In the genomic region with DNA sequence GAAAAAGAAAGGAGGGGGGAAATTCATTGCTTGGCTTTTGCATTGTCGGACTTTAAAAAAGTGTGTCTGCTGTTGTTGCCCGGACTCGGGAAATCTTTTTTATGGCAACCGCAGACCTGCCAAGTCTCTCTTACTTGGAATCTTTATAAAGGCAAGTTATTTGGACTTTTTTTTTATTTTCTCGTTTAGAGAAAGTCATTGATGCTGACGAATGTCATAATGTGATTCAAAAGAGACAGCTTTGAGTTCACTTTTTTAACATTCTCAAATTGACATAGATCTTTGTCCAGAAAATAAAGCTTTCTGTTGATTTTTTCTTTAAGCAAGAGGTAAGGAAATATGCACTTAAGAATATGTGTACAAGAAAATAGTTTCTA, we compare ENCODE assay signal across 9 cellular contexts. TPM values are rescaled to one million over a fixed set of nuclear protein-coding genes. Genes with fewer than 3 reads are reported as not detected.
DNase-seq lines count a peak whose midpoint lies in the region; ATAC-seq, FAIRE-seq and TF ChIP-seq lines count a peak whose summit lies in the region.
"Had no signal": no experiment of that assay in that cellular context is flagged by ENCODE, and none has a peak within 500 bp of the region (broad histone marks: within the 10 kb centered on the region; RNA-seq: fewer than 3 reads in every experiment).

No MANE protein-coding gene starts in this region.

- no peak for ATAC-seq in IMR-90 (ENCODE audit: low read depth)
- no peak for ATAC-seq in body of pancreas

- in situ Hi-C loops in IMR-90 (cut with MboI; ENCODE audit: low sequenced_read_pairs) = loop anchor here (10.0 to 25.0 kb wide), 2 partner anchors 478 to 485 kb away; no protein-coding TSS in a partner anchor

- WGBS in IMR-90 (ENCODE audit: extremely low coverage in 2 of 2, insufficient read length in 1 of 2), 2 experiments = no CpG with 5 or more reads among the region's 6 CpGs
- 0 to 2% methylated on average over 6 of the region's 6 CpGs for WGBS in body of pancreas, 2 donors

- H3K4me3 ChIP-seq in IMR-90 (ENCODE audit: insufficient read depth, low read depth, low read length) (peak overlapping the region; percentile 59), neural progenitor cell (peak overlapping the region; percentile 77), body of pancreas (no peak overlapping the region)

- H3K9ac ChIP-seq in IMR-90 (ENCODE audit: low read depth, low read length) (peak overlapping the region; percentile 95), neural progenitor cell (peak overlapping the region; percentile 3)

- H3K36me3 ChIP-seq in IMR-90 (ENCODE audit: control insufficient read depth, insufficient read depth, low read length) (no peaks in the 10 kb centered on the region), neural progenitor cell (no peaks in the 10 kb centered on the region), body of pancreas (replicated peaks in 1 of 2; ENCODE audit: insufficient read depth in 1 of 2, low read depth in 2 of 2) (no peaks in the 10 kb centered on the region)

- H2AFZ ChIP-seq in IMR-90 (replicated peaks; ENCODE audit: low read length, poor library complexity) (no peak overlapping the region), neural progenitor cell (replicated peaks) (no peak overlapping the region)

- 0 out of 2 replicates have a peak overlapping the region, but pooled peaks have one; percentile 62 for H2BK120ac ChIP-seq in IMR-90 (ENCODE audit: low read depth, low read length)

- no peaks in the 10 kb centered on the region for H4K20me1 ChIP-seq in IMR-90 (ENCODE audit: insufficient read depth, low read length)
- H4K20me1 ChIP-seq in neural progenitor cell (ENCODE audit: low read depth) = peaks cover 18% of the 10 kb centered on the region

- FAIRE-seq in D721Med (lab: Jason Lieb, UNC) = no peak

- H3K27ac Mint-ChIP-seq in endothelial cell (ENCODE audit: unreplicated experiment) (peak overlapping the region; percentile 75), neural progenitor cell (peak overlapping the region; percentile 72)
- H3K27ac Mint-ChIP-seq: activated CD8-positive, alpha-beta memory T cell treated with anti-CD3 and anti-CD28 coated beads, Interleukin-2, amount 10 ng/mL, durations not matched to agents 7 days and 5 days had no signal

- H4K5ac ChIP-seq in IMR-90 (ENCODE audit: low read depth, low read length) = no peak overlapping the region

- H3K56ac ChIP-seq in IMR-90 (ENCODE audit: extremely low read depth, insufficient read depth, low read length) = peak overlapping the region; percentile 88; the same call in 1 of the 2 replicates

- intact Hi-C loops in IMR-90 (cut with micrococcal nuclease) = loop anchor here (1.0 to 10.0 kb wide), 8 partner anchors 110 to 748 kb away; no protein-coding TSS in a partner anchor
- intact Hi-C loops in body of pancreas (cut with DNase I) = loop anchor here (10.0 kb wide), 1 partner anchor 948 kb away; no protein-coding TSS in a partner anchor

- peak overlapping the region; percentile 90 for H3K4me3 Mint-ChIP-seq in endothelial cell (ENCODE audit: unreplicated experiment)
- peak overlapping the region; percentile 90 for H3K4me3 Mint-ChIP-seq in neural progenitor cell

- H4K91ac ChIP-seq in IMR-90 (ENCODE audit: insufficient read depth, low read depth, low read length) = no peak overlapping the region

- no peak overlapping the region for H2AK9ac ChIP-seq in IMR-90 (replicated peaks; ENCODE audit: low read depth, low read length, poor library complexity)

- CTCF ChIA-PET in IMR-90 (lab: Yijun Ruan, JAX) = interaction anchor here (0.6 to 0.8 kb wide), 3 partner anchors 114 to 597 kb away, joined by 3 to 9 read pairs (median 4); no protein-coding TSS in a partner anchor

- H3K36me3 Mint-ChIP-seq in endothelial cell (ENCODE audit: low read depth, unreplicated experiment) (peaks cover 15% of the 10 kb centered on the region), neural progenitor cell (peaks cover 16% of the 10 kb centered on the region)

- H3K4me1 ChIP-seq in IMR-90 (ENCODE audit: control insufficient read depth, insufficient read depth, low read length) = 0 out of 2 replicates have a peak, but pooled peaks cover 2% of the 10 kb centered on the region
- H3K4me1 ChIP-seq in neural progenitor cell = peaks cover 20% of the 10 kb centered on the region
- peaks cover 23% of the 10 kb centered on the region for H3K4me1 ChIP-seq in body of pancreas

- dilution Hi-C loops in IMR-90 (cut with HindIII; ENCODE audit: low sequenced_read_pairs, unreplicated experiment) = no loop called here

- H3K27me3 Mint-ChIP-seq in endothelial cell (ENCODE audit: unreplicated experiment) (peaks cover 10% of the 10 kb centered on the region), neural progenitor cell (ENCODE audit: insufficient read depth, low read depth) (peaks cover 10% of the 10 kb centered on the region)

- H3K4me2 ChIP-seq in IMR-90 (ENCODE audit: low read depth, low read length) (peak overlapping the region; percentile 89), neural progenitor cell (peak overlapping the region; percentile 91)

- H3K9me1 ChIP-seq in IMR-90 (ENCODE audit: insufficient read depth, low read length) = no peaks in the 10 kb centered on the region

- H3K14ac ChIP-seq in IMR-90 (replicated peaks; ENCODE audit: low read depth, low read length) = no peak overlapping the region

- peaks cover 48% of the 10 kb centered on the region for H3K79me2 ChIP-seq in neural progenitor cell (ENCODE audit: low read depth)

- H3K9me3 ChIP-seq in IMR-90 (ENCODE audit: control insufficient read depth, insufficient read depth, low read length) = no peaks in the 10 kb centered on the region
- H3K9me3 ChIP-seq in neural progenitor cell (ENCODE audit: low read depth) = no peaks in the 10 kb centered on the region
- H3K9me3 ChIP-seq in body of pancreas = no peaks in the 10 kb centered on the region

- H2BK5ac ChIP-seq in IMR-90 (ENCODE audit: low read depth, low read length, poor library complexity, severe bottlenecking) = peak overlapping the region; percentile 51

- DNase-seq in Ammon's horn (ENCODE audit: low spot score) (peak; percentile 5), IMR-90 (no peak), endothelial cell (ENCODE audit: low spot score) (no peak), neural progenitor cell (ENCODE audit: low spot score) (no peak), body of pancreas (no peak), activated gamma-delta T cell (lab: John Stamatoyannopoulos, UW) (no peak), D721Med (ENCODE audit: insufficient read length, low spot score) (no peak), GM10266 (ENCODE audit: extremely low spot score) (no peak)

- H4K8ac ChIP-seq in IMR-90 (ENCODE audit: low read depth in 2 of 2, low read length in 2 of 2) = no peak overlapping the region

- POLR2A ChIA-PET in IMR-90 (lab: Charles Lee; ENCODE audit: unreplicated experiment) = no interaction called here

- H3K27me3 ChIP-seq in IMR-90 (ENCODE audit: control insufficient read depth, insufficient read depth, low read length) = no peaks in the 10 kb centered on the region
- peaks cover 55% of the 10 kb centered on the region for H3K27me3 ChIP-seq in neural progenitor cell
- peaks cover 0 to 21% of the 10 kb centered on the region in 2 donors for H3K27me3 ChIP-seq in body of pancreas

- H2BK20ac ChIP-seq in IMR-90 (ENCODE audit: low read depth, low read length) = no peak overlapping the region

- peaks cover 6 to 15% of the 10 kb centered on the region in 2 experiments for H3K79me1 ChIP-seq in IMR-90 (ENCODE audit: low read depth in 1 of 2, low read length in 2 of 2)

- H3F3A ChIP-seq in neural progenitor cell (ENCODE audit: low read depth) = peaks cover 35% of the 10 kb centered on the region

- no peaks in the 10 kb centered on the region for H3K9me3 Mint-ChIP-seq in endothelial cell (ENCODE audit: unreplicated experiment)
- peaks cover 2% of the 10 kb centered on the region for H3K9me3 Mint-ChIP-seq in neural progenitor cell

- H3K27ac ChIP-seq in IMR-90 (ENCODE audit: insufficient read depth, low read length) = peak overlapping the region; percentile 74; the same call in 1 of the 2 replicates
- H3K27ac ChIP-seq in neural progenitor cell = no peak overlapping the region
- H3K27ac ChIP-seq in body of pancreas = no peak overlapping the region

- no peak overlapping the region for H2AK5ac ChIP-seq in IMR-90 (ENCODE audit: low read depth, low read length)

- no peak for TF ChIP-seq RAD21 in IMR-90 (IDR thresholded peaks at IDR 0.05; ENCODE audit: low read length)

- TF ChIP-seq POLR2A in IMR-90 (IDR thresholded peaks at IDR 0.05; ENCODE audit: low read depth, low read length) = no peak
- TF ChIP-seq POLR2A in body of pancreas (IDR thresholded peaks at IDR 0.05) = no peak

- H3K4me1 Mint-ChIP-seq in endothelial cell (ENCODE audit: unreplicated experiment) (peaks cover 20% of the 10 kb centered on the region), neural progenitor cell (peaks cover 38% of the 10 kb centered on the region)

- H2BK15ac ChIP-seq in IMR-90 (ENCODE audit: low read depth, low read length) = no peak overlapping the region

- BruUV-seq in IMR-90 (replicated peaks; lab: Mats Ljungman, UMichigan) = no TSS peak

- no peak overlapping the region for H3K23ac ChIP-seq in IMR-90 (ENCODE audit: low read depth, low read length)

- TF ChIP-seq CTCF in IMR-90 (conservative IDR thresholded peaks at IDR 0.05; ENCODE audit: low read depth, low read length) (no peak), endothelial cell (IDR thresholded peaks at IDR 0.05; ENCODE audit: unreplicated experiment) (peak; percentile 9), neural progenitor cell (IDR thresholded peaks at IDR 0.05) (no peak), body of pancreas (IDR thresholded peaks at IDR 0.05) (no peak), D721Med (IDR thresholded peaks at IDR 0.05; ENCODE audit: insufficient read depth, missing control alignments) (no peak), GM10266 (IDR thresholded peaks at IDR 0.05; ENCODE audit: control insufficient read depth, insufficient read depth, low read depth, missing control alignments) (no peak)

- no peak overlapping the region for H3K4ac ChIP-seq in IMR-90 (ENCODE audit: low read depth, low read length)

- H3K18ac ChIP-seq in IMR-90 (ENCODE audit: low read depth, low read length) = peak overlapping the region; percentile 75

TF ChIP-seq in IMR-90, 13 proteins besides CTCF, POLR2A, EP300 and RAD21 (continues in another document):
- no peak for TF ChIP-seq RCOR1 (IDR thresholded peaks at IDR 0.05; ENCODE audit: insufficient replicate concordance, low read length)

RNA-seq across cellular contexts. Expression of gene ZNF521, which starts 0.7 kb away (rescaled TPM):
- 44.7 and 59.3 TPM in 2 replicates for total RNA-seq in IMR-90 (2012; rRNA removed)
- polyA plus RNA-seq in IMR-90 (2012; rRNA removed) = 21.5 and 30.2 TPM in 2 replicates
- 18.6 and 25.8 TPM in 2 replicates for polyA plus RNA-seq in IMR-90 (2012; cell fraction: cytosol; rRNA removed)
- polyA plus RNA-seq in IMR-90 (2012; cell fraction: nucleus; rRNA removed; ENCODE audit: low replicate concordance) = 17.7 and 26.3 TPM in 2 replicates
- 238 TPM for total RNA-seq in endothelial cell (ENCODE audit: unreplicated experiment)
- total RNA-seq in neural progenitor cell (ENCODE audit: low replicate concordance) = 136 and 148 TPM in 2 replicates
- 10 to 100 TPM in 1 of 2 donors, 1 to 10 TPM in 1; 3.3 to 17.4 TPM for total RNA-seq in body of pancreas
- total RNA-seq: activated CD8-positive, alpha-beta memory T cell treated with anti-CD3 and anti-CD28 coated beads, Interleukin-2, amount 10 ng/mL, durations not matched to agents 7 days and 5 days had no signal

Comparison
In these comparisons a context has a peak if more than half of its experiments do, and no peak if none do; other contexts are left out.
1. H3K4me3 ChIP-seq: peak in IMR-90 (single experiment) and neural progenitor cell (single experiment); none in body of pancreas (0 of 2).